18 cellular contexts compared by ENCODE assay signal in genomic region chr6:106275692-106276091, GRCh38. TPM values are rescaled to one million over a fixed set of nuclear protein-coding genes. Genes with fewer than 3 reads are reported as not detected.
DNase-seq lines count a peak whose midpoint lies in the region; ATAC-seq and TF ChIP-seq lines count a peak whose summit lies in the region.
"Had no signal": no experiment of that assay in that cellular context is flagged by ENCODE, and none has a peak within 500 bp of the region (broad histone marks: within the 10 kb centered on the region; RNA-seq: fewer than 3 reads in every experiment).

No MANE protein-coding gene starts in this region.

- H3K27me3 Mint-ChIP-seq in HFFc6 (ENCODE audit: insufficient read depth) (no peaks in the 10 kb centered on the region), Calu3 (ENCODE audit: unreplicated experiment) (no peaks in the 10 kb centered on the region)

- no peak for ATAC-seq in GM19328 (IDR thresholded peaks at IDR 0.05; ENCODE audit: unreplicated experiment)
- ATAC-seq: gastrocnemius medialis, SK-N-SH treated with all-trans-retinoic acid at 6 μM for 48 hours had no signal

- no peaks in the 10 kb centered on the region for H3K36me3 ChIP-seq in prostate gland
- H3K36me3 ChIP-seq: thyroid gland had no signal

- CTCF ChIA-PET in Calu3 (lab: Charles Lee), result interaction anchor here (0.9 kb wide), 1 partner anchor 18 kb away, joined by 4 read pairs; no protein-coding TSS in a partner anchor

- H3K4me3 ChIP-seq in astrocyte of the cerebellum (ENCODE audit: low read depth, low read length) (no peak overlapping the region), prostate gland (no peak overlapping the region)
- H3K4me3 ChIP-seq: gastrocnemius medialis, thyroid gland had no signal

- no peak overlapping the region for H3K27ac ChIP-seq in prostate gland
- H3K27ac ChIP-seq: gastrocnemius medialis had no signal

- H3K9me3 ChIP-seq in prostate gland, result no peaks in the 10 kb centered on the region
- H3K9me3 ChIP-seq: gastrocnemius medialis, thyroid gland had no signal

- DNase-seq in ELR (ENCODE audit: low read depth), result peak; percentile 79
- peak; percentile 50 for DNase-seq in HFFc6
- DNase-seq in astrocyte of the cerebellum (ENCODE audit: low read depth), result peak; percentile 57
- peak; percentile 30 for DNase-seq in prostate gland (ENCODE audit: low spot score)
- no peak for DNase-seq in DMS114 treated with DMSO at 0.1 percent for 48 hours (lab: John Stamatoyannopoulos, UW; ENCODE audit: unreplicated experiment)
- DNase-seq in Calu3, result no peak
- no peak for DNase-seq in NCI-H146 treated with DMSO at 0.1 percent for 48 hours (lab: John Stamatoyannopoulos, UW; ENCODE audit: unreplicated experiment)
- DNase-seq: C1 segment of cervical spinal cord; DMS79; gastrocnemius medialis; NCI-H1694; OCI-M1; stimulated activated CD4-positive, alpha-beta T cell treated with anti-CD3 and anti-CD28 coated beads, Interleukin-1b, Interleukin-23, amount 100 ng/mL, for 48 hours; thyroid gland had no signal

- no peak for TF ChIP-seq CTCF in HFFc6 (IDR thresholded peaks at IDR 0.05)
- TF ChIP-seq CTCF in astrocyte of the cerebellum (IDR thresholded peaks at IDR 0.05; ENCODE audit: low read depth, low read length, missing control alignments), result no peak
- TF ChIP-seq CTCF in prostate gland (IDR thresholded peaks at IDR 0.05), result no peak
- no peak for TF ChIP-seq CTCF in Calu3 (IDR thresholded peaks at IDR 0.05; ENCODE audit: unreplicated experiment)

- H3K27ac Mint-ChIP-seq in HFFc6, result no peak overlapping the region
- no peak overlapping the region for H3K27ac Mint-ChIP-seq in Calu3 (ENCODE audit: unreplicated experiment)
- H3K27ac Mint-ChIP-seq: activated T-helper 1 cell treated with anti-CD3 and anti-CD28 coated beads, Interleukin-12 subunit alpha, Interleukin-12 subunit beta, Interleukin-2, Interleukin-4 antibody, amounts not matched to agents 30 ng/mL and 10 ng/mL and 1 ng/mL, durations not matched to agents 14 hours and 24 hours and 36 hours had no signal

- H3K36me3 Mint-ChIP-seq in HFFc6 (ENCODE audit: low read depth) (peaks cover 18% of the 10 kb centered on the region), Calu3 (ENCODE audit: insufficient read depth, unreplicated experiment) (no peaks in the 10 kb centered on the region)

- intact Hi-C loops in prostate gland (cut with DNase I) (no loop called here), Calu3 (cut with micrococcal nuclease; ENCODE audit: unreplicated experiment) (no loop called here)

- BruUV-seq in Calu3 (replicated peaks; lab: Mats Ljungman, UMichigan), result no TSS peak

- H3K9me3 Mint-ChIP-seq in HFFc6 (no peaks in the 10 kb centered on the region), Calu3 (ENCODE audit: low read depth, unreplicated experiment) (no peaks in the 10 kb centered on the region)
- H3K9me3 Mint-ChIP-seq: activated T-helper 1 cell treated with anti-CD3 and anti-CD28 coated beads, Interleukin-12 subunit alpha, Interleukin-12 subunit beta, Interleukin-2, Interleukin-4 antibody, amounts not matched to agents 30 ng/mL and 10 ng/mL and 1 ng/mL, durations not matched to agents 14 hours and 24 hours and 36 hours; nephron had no signal

- H3K4me1 Mint-ChIP-seq in HFFc6 (ENCODE audit: low read depth) (peaks cover 34% of the 10 kb centered on the region), Calu3 (ENCODE audit: low read depth, unreplicated experiment) (no peaks in the 10 kb centered on the region)
- H3K4me1 Mint-ChIP-seq: nephron had no signal

- no peak for TF ChIP-seq POLR2A in prostate gland (IDR thresholded peaks at IDR 0.05)

- in situ Hi-C loops in astrocyte of the cerebellum (cut with HindIII; ENCODE audit: low sequenced_read_pairs), result no loop called here

- no peaks in the 10 kb centered on the region for H3K27me3 ChIP-seq in prostate gland (replicated peaks; ENCODE audit: insufficient read depth)
- H3K27me3 ChIP-seq: gastrocnemius medialis, thyroid gland had no signal

- 49% methylated on average over 5 of the region's 5 CpGs for WGBS in prostate gland

- H3K4me3 Mint-ChIP-seq in HFFc6 (no peak overlapping the region), Calu3 (ENCODE audit: low read depth, unreplicated experiment) (no peak overlapping the region)
- H3K4me3 Mint-ChIP-seq: activated T-helper 1 cell treated with anti-CD3 and anti-CD28 coated beads, Interleukin-12 subunit alpha, Interleukin-12 subunit beta, Interleukin-2, Interleukin-4 antibody, amounts not matched to agents 30 ng/mL and 10 ng/mL and 1 ng/mL, durations not matched to agents 14 hours and 24 hours and 36 hours; nephron had no signal

- no peaks in the 10 kb centered on the region for H3K4me1 ChIP-seq in prostate gland (replicated peaks)
- H3K4me1 ChIP-seq: gastrocnemius medialis had no signal

RNA-seq across cellular contexts. Expression of gene ATG5, which starts 49.9 kb away (rescaled TPM):
- 10 to 100 TPM; 19.4 to 24.8 (median 21.5) TPM for total RNA-seq in HFFc6 (2021; fragmentation: NEBNext Ultra II Directional; extraction: Animal tissue kit (Norgen Biotek cat#: 25700))
- total RNA-seq in prostate gland, result 10 to 100 TPM; 31.9 to 34.3 TPM
- total RNA-seq in Calu3 (2022), result 33.3 and 35.1 TPM in 2 replicates

Comparison
In these comparisons a context has a peak if more than half of its experiments do, and no peak if none do; other contexts are left out.
1. DNase-seq: peak in ELR (single experiment), HFFc6 (single experiment), astrocyte of the cerebellum (single experiment) and prostate gland (single experiment); none in DMS114 treated with DMSO at 0.1 percent for 48 hours (single experiment), Calu3 (single experiment) and NCI-H146 treated with DMSO at 0.1 percent for 48 hours (single experiment).